11 cellular contexts compared by ENCODE assay signal in the genomic region with DNA sequence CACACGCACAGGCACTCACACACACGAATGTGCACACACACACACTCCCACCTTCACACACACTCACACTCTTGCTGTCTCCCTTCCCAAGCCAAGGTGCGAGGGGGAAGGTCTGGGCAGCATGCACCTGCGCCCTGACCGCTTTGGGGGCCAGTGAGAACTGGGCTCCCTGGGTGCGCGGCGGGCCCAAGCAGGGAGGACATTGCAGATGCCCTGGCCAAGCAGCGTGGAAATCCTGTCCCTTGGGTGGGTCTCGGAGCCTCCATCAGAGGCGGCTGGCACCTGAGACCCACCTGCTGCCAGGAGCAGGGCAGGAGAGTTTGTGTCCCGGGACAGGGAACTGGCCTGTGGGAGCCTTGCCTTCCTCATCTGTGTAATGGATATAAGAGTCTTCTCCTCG. TPM values are rescaled to one million over a fixed set of nuclear protein-coding genes. Genes with fewer than 3 reads are reported as not detected.
DNase-seq lines count a peak whose midpoint lies in the region; ATAC-seq and TF ChIP-seq lines count a peak whose summit lies in the region.
"Had no signal": no experiment of that assay in that cellular context is flagged by ENCODE, and none has a peak within 500 bp of the region (broad histone marks: within the 10 kb centered on the region; RNA-seq: fewer than 3 reads in every experiment).

No MANE protein-coding gene starts in this region.

- H3K9ac ChIP-seq in muscle layer of colon (ENCODE audit: low read length) = peak overlapping the region; percentile 86

- DNase-seq in breast epithelium (ENCODE audit: low spot score in 2 of 2) (no peak), MCF 10A (ENCODE audit: unreplicated experiment) (no peak), chondrocyte (ENCODE audit: low spot score) (no peak), upper lobe of right lung (no peak), NCI-H187 (lab: John Stamatoyannopoulos, UW) (no peak)
- no peak for DNase-seq in activated effector memory CD4-positive, alpha-beta T cell treated with anti-CD3 and anti-CD28 coated beads, Interleukin-2, amount 50 U/mL, for 16 hours
- DNase-seq: activated CD4-positive, CD25-positive, alpha-beta regulatory T cell; NCI-H2107 had no signal

- H3K27ac Mint-ChIP-seq in MCF 10A (ENCODE audit: low read depth, unreplicated experiment) (no peak overlapping the region), chondrocyte (ENCODE audit: unreplicated experiment) (peak overlapping the region; percentile 77)

- H3K9me3 ChIP-seq in breast epithelium (no peaks in the 10 kb centered on the region), muscle layer of colon (ENCODE audit: low read length) (no peaks in the 10 kb centered on the region), upper lobe of right lung (no peaks in the 10 kb centered on the region)

- CTCF ChIA-PET in MCF 10A (lab: Yijun Ruan, JAX) = interaction anchor here (0.7 to 1.0 kb wide), 2 partner anchors 75 to 489 kb away, joined by 3 read pairs; a partner anchor contains a TSS

- H3K27ac ChIP-seq in breast epithelium = peak overlapping the region; percentile 98 to 100
- peak overlapping the region; percentile 96 for H3K27ac ChIP-seq in muscle layer of colon (ENCODE audit: low read depth, low read length)
- H3K27ac ChIP-seq in upper lobe of right lung = peak overlapping the region; percentile 99
- H3K27ac ChIP-seq: C4-2B had no signal

- no peak for TF ChIP-seq POLR2A in breast epithelium (IDR thresholded peaks at IDR 0.05)

- H3K4me3 Mint-ChIP-seq in MCF 10A (ENCODE audit: unreplicated experiment) (no peak overlapping the region), chondrocyte (ENCODE audit: unreplicated experiment) (peak overlapping the region; percentile 51)

- H3K27me3 Mint-ChIP-seq in MCF 10A (ENCODE audit: insufficient read depth, unreplicated experiment) (no peaks in the 10 kb centered on the region), chondrocyte (ENCODE audit: low read depth) (no peaks in the 10 kb centered on the region)

- POLR2A ChIA-PET in MCF 10A (lab: Yijun Ruan, JAX) = interaction anchor here (1.3 kb wide), 1 partner anchor 9 kb away, joined by 3 read pairs; no protein-coding TSS in a partner anchor

- H3K36me3 Mint-ChIP-seq in MCF 10A (ENCODE audit: insufficient read depth, unreplicated experiment) = peaks cover 8% of the 10 kb centered on the region
- H3K36me3 Mint-ChIP-seq in chondrocyte (ENCODE audit: low read depth) = no peaks in the 10 kb centered on the region

- TF ChIP-seq CTCF in breast epithelium (IDR thresholded peaks at IDR 0.05) (no peak), MCF 10A (IDR thresholded peaks at IDR 0.05; ENCODE audit: unreplicated experiment) (no peak), chondrocyte (IDR thresholded peaks at IDR 0.05) (no peak), upper lobe of right lung (IDR thresholded peaks at IDR 0.05) (no peak)

- ATAC-seq in upper lobe of right lung = no peak
- no peak for ATAC-seq in GM18511 (IDR thresholded peaks at IDR 0.05; ENCODE audit: unreplicated experiment)

- peaks cover 46 to 55% of the 10 kb centered on the region in 2 donors for H3K4me1 ChIP-seq in breast epithelium
- peaks cover 69% of the 10 kb centered on the region for H3K4me1 ChIP-seq in muscle layer of colon (ENCODE audit: insufficient read depth, low read length)
- H3K4me1 ChIP-seq in upper lobe of right lung = peaks cover 60% of the 10 kb centered on the region

- H3K27me3 ChIP-seq in breast epithelium (no peaks in the 10 kb centered on the region), muscle layer of colon (ENCODE audit: control insufficient read depth in 1 of 2, insufficient read depth in 2 of 2, low read length in 2 of 2) (no peaks in the 10 kb centered on the region), upper lobe of right lung (no peaks in the 10 kb centered on the region)

- H3K4me1 Mint-ChIP-seq in MCF 10A (ENCODE audit: insufficient read depth, unreplicated experiment) (peaks cover 13% of the 10 kb centered on the region), chondrocyte (ENCODE audit: low read depth) (peaks cover 51% of the 10 kb centered on the region)

- H3K36me3 ChIP-seq in breast epithelium (no peaks in the 10 kb centered on the region), muscle layer of colon (ENCODE audit: insufficient read depth, low read length) (peaks cover 5% of the 10 kb centered on the region), upper lobe of right lung (no peaks in the 10 kb centered on the region)

- H3K4me3 ChIP-seq in breast epithelium (peak overlapping the region; percentile 100), muscle layer of colon (ENCODE audit: low read depth in 1 of 2, low read length in 2 of 2) (peak overlapping the region; percentile 18 to 48), upper lobe of right lung (peak overlapping the region; percentile 99)

- intact Hi-C loops in breast epithelium (cut with DNase I; ENCODE audit: low total_unique reads) = no loop called here
- intact Hi-C loops in MCF 10A (cut with micrococcal nuclease) = no loop called here
- intact Hi-C loops in upper lobe of right lung (cut with DNase I) = no loop called here

- no peaks in the 10 kb centered on the region for H3K9me3 Mint-ChIP-seq in MCF 10A (ENCODE audit: unreplicated experiment)
- H3K9me3 Mint-ChIP-seq in chondrocyte (ENCODE audit: low read depth) = no peaks in the 10 kb centered on the region

- BruUV-seq in MCF 10A (replicated peaks; lab: Mats Ljungman, UMichigan) = no TSS peak

RNA-seq across cellular contexts. Expression of a gene that starts 3.3 kb away (rescaled TPM):
- total RNA-seq in breast epithelium = 100 to 1,000 TPM; 311 to 770 (median 330) TPM
- total RNA-seq in MCF 10A (2022) = 183 and 187 TPM in 2 replicates
- 403 to 442 TPM (median 441 TPM) in 3 replicates for total RNA-seq in chondrocyte
- 801 TPM for total RNA-seq in upper lobe of right lung

RNA-seq across cellular contexts. Expression of a gene that starts 20.2 kb away (rescaled TPM):
- 10 to 100 TPM; 36.8 to 44.9 (median 37.2) TPM for total RNA-seq in breast epithelium
- total RNA-seq in MCF 10A (2022) = 69.9 and 70.3 TPM in 2 replicates
- total RNA-seq in chondrocyte = 44.1 to 55.2 TPM (median 52.2 TPM) in 3 replicates
- total RNA-seq in upper lobe of right lung = 40.6 TPM

Comparison
In these comparisons a context has a peak if more than half of its experiments do, and no peak if none do; other contexts are left out.
1. H3K4me3 ChIP-seq: peak in every context shown above with its lines; median percentile 100 in breast epithelium; 99 in upper lobe of right lung; 33 in muscle layer of colon.